ENCODE assay signal across 8 cellular contexts in genomic region chr1:222815367-222815765, GRCh38. TPM values are rescaled to one million over a fixed set of nuclear protein-coding genes. Genes with fewer than 3 reads are reported as not detected.
DNase-seq lines count a peak whose midpoint lies in the region; ATAC-seq, FAIRE-seq and TF ChIP-seq lines count a peak whose summit lies in the region.

No MANE protein-coding gene starts in this region.

- peak; percentile 76 for DNase-seq in NCI-H748 (lab: John Stamatoyannopoulos, UW; ENCODE audit: unreplicated experiment)
- no peak for DNase-seq in NCI-H748 treated with DMSO at 0.1 percent for 48 hours (lab: John Stamatoyannopoulos, UW)
- peak in 1 of 2 experiments; percentile 75 for DNase-seq in SJCRH30
- peak; percentile 36 for DNase-seq in bronchial epithelial cell (ENCODE audit: low read depth)
- DNase-seq in stimulated activated CD4-positive, alpha-beta T cell treated with anti-CD3 and anti-CD28 coated beads, TNF-alpha, amount 100 ng/mL, for 48 hours (ENCODE audit: low read depth in 3 of 3): peak; percentile 60 to 70 (median 65)
- no peak for DNase-seq in retina

- no peak for FAIRE-seq in bronchial epithelial cell (lab: Jason Lieb, UNC)

- no peaks in the 10 kb centered on the region for H3K36me3 ChIP-seq in SJCRH30
- no peaks in the 10 kb centered on the region for H3K36me3 ChIP-seq in bronchial epithelial cell (ENCODE audit: control insufficient read depth, insufficient read depth, low read length)
- H3K36me3 ChIP-seq in liver (ENCODE audit: control insufficient read depth in 4 of 4, insufficient read depth in 3 of 4, low read depth in 1 of 4, low read length in 3 of 4): no peaks in the 10 kb centered on the region

- peak overlapping the region; percentile 57 for H3K27ac ChIP-seq in SJCRH30
- H3K27ac ChIP-seq in liver (ENCODE audit: low read depth in 1 of 2, low read length in 2 of 2): peak overlapping the region; percentile 86 to 87

- WGBS in liver: 2% methylated on average over 16 of the region's 16 CpGs

- peak overlapping the region; percentile 76 to 79 for H3K9ac ChIP-seq in liver (ENCODE audit: low read depth in 1 of 2, low read length in 2 of 2)

- H3K27me3 ChIP-seq in SJCRH30 (no peaks in the 10 kb centered on the region), bronchial epithelial cell (ENCODE audit: control insufficient read depth, insufficient read depth, low read length) (no peaks in the 10 kb centered on the region), liver (ENCODE audit: control insufficient read depth in 4 of 4, insufficient read depth in 4 of 4, low read length in 3 of 4) (no peaks in the 10 kb centered on the region)

- H3K4me1 ChIP-seq in SJCRH30: peaks cover 10% of the 10 kb centered on the region
- peaks cover 0 to 6% (median 0%) of the 10 kb centered on the region in 4 donors for H3K4me1 ChIP-seq in liver (ENCODE audit: control insufficient read depth in 4 of 4, insufficient read depth in 4 of 4, low read length in 3 of 4)

- ATAC-seq in GM19467 (IDR thresholded peaks at IDR 0.05; ENCODE audit: unreplicated experiment): no peak

- no peak for TF ChIP-seq CTCF in bronchial epithelial cell (IDR thresholded peaks at IDR 0.05; ENCODE audit: insufficient read depth, low read length, severe bottlenecking)
- TF ChIP-seq CTCF in liver (IDR thresholded peaks at IDR 0.05; ENCODE audit: low read depth, low read length, missing input control): no peak

- H3K9me3 ChIP-seq in SJCRH30 (replicated peaks) (no peaks in the 10 kb centered on the region), liver (ENCODE audit: control insufficient read depth in 4 of 4, low read length in 3 of 4) (no peaks in the 10 kb centered on the region)

- no peak for TF ChIP-seq RAD21 in liver (IDR thresholded peaks at IDR 0.05)

- H3K4me3 ChIP-seq in SJCRH30 (peak overlapping the region; percentile 78), bronchial epithelial cell (ENCODE audit: low read depth, low read length) (peak overlapping the region; percentile 55), liver (ENCODE audit: low read depth in 1 of 3, low read length in 3 of 3) (peak overlapping the region; percentile 73 to 97 (median 95))

TF ChIP-seq in liver, 16 proteins besides CTCF, POLR2A, EP300 and RAD21:
- TF ChIP-seq RXRA (IDR thresholded peaks at IDR 0.05) (no peak), HNF4A (conservative IDR thresholded peaks at IDR 0.05) (no peak), JUND (IDR thresholded peaks at IDR 0.05) (peak in 1 of 2 donors; percentile 19), NR2F2 (IDR thresholded peaks at IDR 0.05) (no peak)

RNA-seq across cellular contexts. Expression of gene DISP1, which starts 0.5 kb away (rescaled TPM):
- total RNA-seq in SJCRH30 (2014; rRNA removed; shearing (Covaris generic)): 23.4 and 24.6 TPM in 2 replicates
- total RNA-seq in bronchial epithelial cell: 0.53 and 0.90 TPM in 2 replicates
- total RNA-seq in liver: 1 to 10 TPM; 2.2 to 4.2 TPM
- polyA plus RNA-seq in liver: 1 to 10 TPM; 1.6 to 2.9 TPM

Comparison
In these comparisons a context has a peak if more than half of its experiments do, and no peak if none do; other contexts are left out.
1. DNase-seq: peak in NCI-H748 (single experiment), bronchial epithelial cell (single experiment) and stimulated activated CD4-positive, alpha-beta T cell treated with anti-CD3 and anti-CD28 coated beads, TNF-alpha, amount 100 ng/mL, for 48 hours (3 of 3); none in NCI-H748 treated with DMSO at 0.1 percent for 48 hours (single experiment) and retina (single experiment).
2. Peak in every context shown above with its lines, with median percentiles within 50 percentile points of each other: H3K4me3 ChIP-seq.